ENCODE assay signal across 8 cellular contexts in genomic region chr6:57172136-57173055, GRCh38. TPM values are rescaled to one million over a fixed set of nuclear protein-coding genes. Genes with fewer than 3 reads are reported as not detected.
DNase-seq lines count a peak whose midpoint lies in the region; ATAC-seq and TF ChIP-seq lines count a peak whose summit lies in the region.

TSS of gene BAG2 (plus strand) at chr6:57172326. CDS start at chr6:57172698, 372 bp downstream.

- H3K4me3 Mint-ChIP-seq in activated CD4-positive, alpha-beta T cell treated with anti-CD3 and anti-CD28 coated beads, Interleukin-2, amount 10 ng/mL, durations not matched to agents 24 days and 14 days: peak within 1 kb of the TSS; percentile 89

- CTCF ChIA-PET in BJ (lab: Yijun Ruan, JAX): interaction anchor here (0.6 to 0.8 kb wide), 2 partner anchors 144 to 269 kb away, joined by 3 read pairs; no protein-coding TSS in a partner anchor

- POLR2A ChIA-PET in BJ (lab: Charles Lee): interaction anchor here (0.7 kb wide), 1 partner anchor 147 kb away, joined by 3 read pairs; no protein-coding TSS in a partner anchor

- H3K9me3 Mint-ChIP-seq in activated CD4-positive, alpha-beta T cell treated with anti-CD3 and anti-CD28 coated beads, Interleukin-2, amount 10 ng/mL, durations not matched to agents 24 days and 14 days: no peaks in the 10 kb centered on the region

- H3K36me3 ChIP-seq in BJ (ENCODE audit: control insufficient read depth, insufficient read depth, low read length): peaks cover 2% of the 10 kb centered on the region

- peak within 1 kb of the TSS; percentile 93 for H3K27ac Mint-ChIP-seq in activated CD4-positive, alpha-beta T cell treated with anti-CD3 and anti-CD28 coated beads, Interleukin-2, amount 10 ng/mL, durations not matched to agents 24 days and 14 days

- peaks cover 7% of the 10 kb centered on the region for H3K36me3 Mint-ChIP-seq in activated CD4-positive, alpha-beta T cell treated with anti-CD3 and anti-CD28 coated beads, Interleukin-2, amount 10 ng/mL, durations not matched to agents 24 days and 14 days (ENCODE audit: low read depth)

- H3K4me1 Mint-ChIP-seq in activated CD4-positive, alpha-beta T cell treated with anti-CD3 and anti-CD28 coated beads, Interleukin-2, amount 10 ng/mL, durations not matched to agents 24 days and 14 days: peaks cover 24% of the 10 kb centered on the region

- intact Hi-C loops in activated CD4-positive, alpha-beta T cell treated with anti-CD3 and anti-CD28 coated beads, Interleukin-2, amount 10 ng/mL, durations not matched to agents 24 days and 14 days (cut with micrococcal nuclease): loop anchor here (1.0 to 5.0 kb wide), 8 partner anchors 14 to 215 kb away; partner anchors contain the start of genes BEND6, KIAA1586, PRIM2 and RAB23

- peak; percentile 95 for TF ChIP-seq POLR2A in GM19099 (IDR thresholded peaks at IDR 0.05; ENCODE audit: extremely low read depth, insufficient read length, low read depth)

- ATAC-seq in HG03378 (IDR thresholded peaks at IDR 0.05; ENCODE audit: unreplicated experiment) (peak; percentile 82), left lobe of liver (peak; percentile 92)

- H3K27me3 Mint-ChIP-seq in activated CD4-positive, alpha-beta T cell treated with anti-CD3 and anti-CD28 coated beads, Interleukin-2, amount 10 ng/mL, durations not matched to agents 24 days and 14 days: no peaks in the 10 kb centered on the region

- H3K4me3 ChIP-seq in BJ (ENCODE audit: low read depth, low read length): peak within 1 kb of the TSS; percentile 86

- TF ChIP-seq CTCF in BJ (IDR thresholded peaks at IDR 0.05; ENCODE audit: insufficient read depth, low read depth, low read length): no peak

- DNase-seq in BJ (ENCODE audit: low read depth) (peak; percentile 37), NCI-H526 (lab: John Stamatoyannopoulos, UW) (peak; percentile 51 to 89), cortex of kidney (lab: John Stamatoyannopoulos, UW) (peak; percentile 31), left lobe of liver (ENCODE audit: low spot score) (peak; percentile 91)
- peak; percentile 97 for DNase-seq in activated CD4-positive, alpha-beta T cell treated with anti-CD3 and anti-CD28 coated beads, Interleukin-2, amount 10 ng/mL, durations not matched to agents 24 days and 14 days
- peak; percentile 92 to 94 for DNase-seq in stimulated activated CD4-positive, alpha-beta T cell treated with anti-CD3 and anti-CD28 coated beads, Interleukin-2, amount 100 ng/mL, for 24 hours

- H3K27me3 ChIP-seq in BJ (ENCODE audit: control insufficient read depth, insufficient read depth, low read length): no peaks in the 10 kb centered on the region

RNA-seq across cellular contexts. Expression of gene BAG2, which starts in this region (rescaled TPM):
- 11.2 and 22.1 TPM in 2 replicates for polyA plus RNA-seq in BJ (2011; rRNA removed)
- polyA minus RNA-seq in BJ (2011; rRNA and poly(A)+ RNA removed): 7.2 and 7.3 TPM in 2 replicates
- 13.1 and 13.2 TPM in 2 replicates for total RNA-seq in activated CD4-positive, alpha-beta T cell treated with anti-CD3 and anti-CD28 coated beads, Interleukin-2, amount 10 ng/mL, durations not matched to agents 24 days and 14 days
- total RNA-seq in left lobe of liver: 2.5 TPM

Comparison
In these comparisons a context has a peak if more than half of its experiments do, and no peak if none do; other contexts are left out.
1. Peak in every context shown above with its lines: DNase-seq, ATAC-seq and H3K4me3 ChIP-seq.
2. DNase-seq: peak in every context shown above with its lines; median percentile 97 in activated CD4-positive, alpha-beta T cell treated with anti-CD3 and anti-CD28 coated beads, Interleukin-2, amount 10 ng/mL, durations not matched to agents 24 days and 14 days; 93 in stimulated activated CD4-positive, alpha-beta T cell treated with anti-CD3 and anti-CD28 coated beads, Interleukin-2, amount 100 ng/mL, for 24 hours; 91 in left lobe of liver; 70 in NCI-H526; 37 in BJ; 31 in cortex of kidney.